ENCODE assay signal across 27 cellular contexts in the genomic region with DNA sequence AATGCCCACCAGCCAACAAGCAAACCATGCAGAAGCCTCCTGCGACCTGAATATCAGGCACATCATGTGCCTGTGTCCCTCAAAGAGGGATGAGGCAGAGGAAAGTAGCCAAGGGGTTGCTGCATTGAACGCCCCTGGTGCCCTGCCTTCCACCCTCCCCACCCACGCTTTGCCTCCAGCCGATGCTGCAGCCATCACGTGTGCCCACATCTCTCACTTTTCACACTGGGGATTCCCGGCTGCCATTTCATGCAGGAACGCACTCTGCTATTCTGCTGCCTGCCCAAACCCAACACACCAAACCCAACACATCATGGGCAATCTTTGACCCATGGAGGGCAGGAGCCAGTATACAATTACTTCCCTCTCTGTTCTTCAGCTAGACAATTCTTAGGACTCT.
DNase-seq lines count a peak whose midpoint lies in the region; ATAC-seq, FAIRE-seq and TF ChIP-seq lines count a peak whose summit lies in the region.
"Had no signal": no experiment of that assay in that cellular context is flagged by ENCODE, and none has a peak within 500 bp of the region (broad histone marks: within the 10 kb centered on the region; RNA-seq: fewer than 3 reads in every experiment).

No MANE protein-coding gene starts in this region.

- DNase-seq in bronchial epithelial cell (ENCODE audit: low read depth): no peak
- DNase-seq in substantia nigra (lab: John Stamatoyannopoulos, UW): peak in 3 of 49 donors; percentile 25 to 56 (median 34)
- no peak for DNase-seq in GM19240 (ENCODE audit: insufficient read length, low spot score)
- DNase-seq: BE2C; CD4-positive, CD25-positive, alpha-beta regulatory T cell; COR-L47; DMS 273 treated with DMSO at 0.1 percent for 48 hours; DND-41; Kasumi-1; MG63; NCI-H1048; NCI-H1436; NCI-H1930; NCI-H345; NCI-H526; PC-3; RPMI8226; SHP77 treated with DMSO at 0.1 percent for 48 hours had no signal

- H3K9ac ChIP-seq in muscle layer of colon (ENCODE audit: low read length): no peak overlapping the region

- H3K4me1 ChIP-seq in muscle layer of colon (ENCODE audit: insufficient read depth, low read length): peaks cover 47% of the 10 kb centered on the region
- H3K4me1 ChIP-seq: HAP-1 had no signal

- peak; percentile 50 for FAIRE-seq in bronchial epithelial cell (lab: Jason Lieb, UNC)
- FAIRE-seq: A204.1, G401.6, GM18507, HTR-8/SVneo had no signal

- H3K4me3 ChIP-seq in bronchial epithelial cell (ENCODE audit: low read depth, low read length) (no peak overlapping the region), muscle layer of colon (ENCODE audit: low read depth in 1 of 2, low read length in 2 of 2) (no peak overlapping the region)
- H3K4me3 ChIP-seq: HAP-1, MG63 had no signal

- H3K36me3 ChIP-seq in bronchial epithelial cell (ENCODE audit: control insufficient read depth, insufficient read depth, low read length) (no peaks in the 10 kb centered on the region), muscle layer of colon (ENCODE audit: insufficient read depth, low read length) (no peaks in the 10 kb centered on the region)
- H3K36me3 ChIP-seq: BE2C, HAP-1, MG63 had no signal

- H3K27me3 ChIP-seq in bronchial epithelial cell (ENCODE audit: control insufficient read depth, insufficient read depth, low read length): peaks cover 3% of the 10 kb centered on the region
- no peaks in the 10 kb centered on the region for H3K27me3 ChIP-seq in muscle layer of colon (ENCODE audit: control insufficient read depth in 1 of 2, insufficient read depth in 2 of 2, low read length in 2 of 2)
- H3K27me3 ChIP-seq: BE2C, MG63 had no signal

- TF ChIP-seq CTCF in bronchial epithelial cell (IDR thresholded peaks at IDR 0.05; ENCODE audit: insufficient read depth, low read length, severe bottlenecking): no peak

- H3K9me3 ChIP-seq in muscle layer of colon (ENCODE audit: low read length): no peaks in the 10 kb centered on the region
- H3K9me3 ChIP-seq: BE2C, HAP-1, MG63 had no signal

- ATAC-seq in GM18502 (IDR thresholded peaks at IDR 0.05; ENCODE audit: poor library complexity, unreplicated experiment) (peak; percentile 58), HG03196 (IDR thresholded peaks at IDR 0.05; ENCODE audit: unreplicated experiment) (no peak), GM19463 (IDR thresholded peaks at IDR 0.05; ENCODE audit: unreplicated experiment) (no peak)
- ATAC-seq: PC-3 had no signal

- H3K27ac ChIP-seq in muscle layer of colon (ENCODE audit: low read depth, low read length): peak overlapping the region; percentile 13
- H3K27ac ChIP-seq in substantia nigra (ENCODE audit: low read depth, low read length, poor library complexity, severe bottlenecking): peak overlapping the region; percentile 91
